Comparison of ENCODE assay signal across 1 cellular context in genomic region chr6:137313928-137314855, GRCh38.
TF ChIP-seq lines count a peak whose summit lies in the region.

No MANE protein-coding gene starts in this region.

TF ChIP-seq in GM23338, 12 proteins besides CTCF, POLR2A, EP300 and RAD21 (continued from another document):
- no peak for TF ChIP-seq REST (IDR thresholded peaks at IDR 0.05; ENCODE audit: unreplicated experiment)
- no peak for TF ChIP-seq POLR2AphosphoS5 (IDR thresholded peaks at IDR 0.05; ENCODE audit: low read depth)
- TF ChIP-seq CREB1 (CRISPR knock-in tag; IDR thresholded peaks at IDR 0.05; ENCODE audit: low read depth) = no peak
- TF ChIP-seq ZNF331 (CRISPR knock-in tag; IDR thresholded peaks at IDR 0.05; ENCODE audit: low read depth) = no peak
- TF ChIP-seq EZH2 (IDR thresholded peaks at IDR 0.05; ENCODE audit: low read depth, unreplicated experiment) = no peak
